25 cellular contexts compared by ENCODE assay signal in the genomic region with DNA sequence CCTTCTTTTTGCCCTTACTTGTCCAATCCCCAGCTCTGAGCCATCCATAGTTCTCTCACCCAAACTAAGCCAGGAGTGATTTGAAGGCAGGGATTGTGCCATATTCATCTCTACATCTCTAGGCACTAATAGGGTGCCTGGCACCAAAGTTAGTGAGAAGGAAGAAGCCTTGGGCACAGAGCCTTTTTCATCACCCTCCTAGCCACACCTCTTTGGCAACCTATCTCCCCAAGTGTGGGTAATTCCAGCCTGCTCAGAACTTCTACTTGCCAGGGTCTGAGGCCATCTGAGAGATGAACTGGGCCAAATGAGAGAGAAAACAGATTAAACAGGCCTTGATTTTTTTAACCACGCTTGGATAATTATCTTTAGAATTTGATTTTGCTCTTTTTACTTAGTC.
DNase-seq lines count a peak whose midpoint lies in the region; ATAC-seq and TF ChIP-seq lines count a peak whose summit lies in the region.
"Had no signal": no experiment of that assay in that cellular context is flagged by ENCODE, and none has a peak within 500 bp of the region (broad histone marks: within the 10 kb centered on the region; RNA-seq: fewer than 3 reads in every experiment).

No MANE protein-coding gene starts in this region.

- no peaks in the 10 kb centered on the region for H3K9me3 ChIP-seq in MG63
- no peaks in the 10 kb centered on the region for H3K9me3 ChIP-seq in mammary epithelial cell (replicated peaks; ENCODE audit: insufficient read depth, low read length)
- no peaks in the 10 kb centered on the region for H3K9me3 ChIP-seq in neutrophil
- no peaks in the 10 kb centered on the region for H3K9me3 ChIP-seq in mucosa of descending colon
- no peaks in the 10 kb centered on the region for H3K9me3 ChIP-seq in hepatocyte (ENCODE audit: low read depth)
- H3K9me3 ChIP-seq: esophagus muscularis mucosa, left ventricle myocardium inferior, upper lobe of right lung had no signal

- no peaks in the 10 kb centered on the region for H3K79me2 ChIP-seq in mammary epithelial cell (ENCODE audit: insufficient read depth, low read length)
- H3K79me2 ChIP-seq in hepatocyte = no peaks in the 10 kb centered on the region

- peak overlapping the region; percentile 1 for H3K27ac Mint-ChIP-seq in activated CD8-positive, alpha-beta T cell treated with anti-CD3 and anti-CD28 coated beads, Interleukin-2, amount 10 ng/mL, durations not matched to agents 7 days and 5 days
- H3K27ac Mint-ChIP-seq in activated CD8-positive, alpha-beta T cell treated with anti-CD3 and anti-CD28 coated beads for 36 hours = no peak overlapping the region
- H3K27ac Mint-ChIP-seq: activated CD4-positive, alpha-beta T cell treated with anti-CD3 and anti-CD28 coated beads, Interleukin-2, amount 10 ng/mL, durations not matched to agents 7 days and 5 days had no signal

- no peaks in the 10 kb centered on the region for H4K20me1 ChIP-seq in mammary epithelial cell (ENCODE audit: insufficient read depth, low read length)
- H4K20me1 ChIP-seq in hepatocyte (ENCODE audit: insufficient read depth, poor library complexity, severe bottlenecking) = no peaks in the 10 kb centered on the region

- POLR2A ChIA-PET in activated CD8-positive, alpha-beta T cell treated with anti-CD3 and anti-CD28 coated beads, Interleukin-2, amount 10 ng/mL, durations not matched to agents 7 days and 5 days (lab: Charles Lee) = interaction anchor here (1.1 kb wide), 1 partner anchor 61 kb away, joined by 3 read pairs; a partner anchor contains a TSS
- POLR2A ChIA-PET in activated CD8-positive, alpha-beta T cell treated with anti-CD3 and anti-CD28 coated beads for 36 hours (lab: Charles Lee) = interaction anchor here (1.6 kb wide), 2 partner anchors 8 to 60 kb away, joined by 3 to 5 read pairs; no protein-coding TSS in a partner anchor

- no peaks in the 10 kb centered on the region for H3K9me2 ChIP-seq in hepatocyte (replicated peaks; ENCODE audit: insufficient read depth)

- peaks cover 14% of the 10 kb centered on the region for H3K4me1 Mint-ChIP-seq in activated CD8-positive, alpha-beta T cell treated with anti-CD3 and anti-CD28 coated beads, Interleukin-2, amount 10 ng/mL, durations not matched to agents 7 days and 5 days (ENCODE audit: low read depth)
- H3K4me1 Mint-ChIP-seq in activated CD8-positive, alpha-beta T cell treated with anti-CD3 and anti-CD28 coated beads for 36 hours (ENCODE audit: low read depth) = peaks cover 51% of the 10 kb centered on the region
- H3K4me1 Mint-ChIP-seq: activated CD4-positive, alpha-beta T cell treated with anti-CD3 and anti-CD28 coated beads, Interleukin-2, amount 10 ng/mL, durations not matched to agents 7 days and 5 days had no signal

- CTCF ChIA-PET in activated CD8-positive, alpha-beta T cell treated with anti-CD3 and anti-CD28 coated beads, Interleukin-2, amount 10 ng/mL, durations not matched to agents 7 days and 5 days (lab: Charles Lee) = no interaction called here
- CTCF ChIA-PET in activated CD8-positive, alpha-beta T cell treated with anti-CD3 and anti-CD28 coated beads for 36 hours (lab: Charles Lee) = interaction anchor here (1.6 kb wide), 1 partner anchor 8 kb away, joined by 3 read pairs; no protein-coding TSS in a partner anchor
- CTCF ChIA-PET in mammary epithelial cell (lab: Charles Lee; ENCODE audit: low non-redundant PET) = no interaction called here

- no peak for TF ChIP-seq CTCF in activated CD8-positive, alpha-beta T cell treated with anti-CD3 and anti-CD28 coated beads for 36 hours (IDR thresholded peaks at IDR 0.05)
- TF ChIP-seq CTCF in mammary epithelial cell (conservative IDR thresholded peaks at IDR 0.05 in 1 of 2, IDR thresholded peaks at IDR 0.05 in 1 of 2; ENCODE audit: extremely low read depth in 1 of 2, insufficient read depth in 1 of 2, low read depth in 1 of 2, low read length in 2 of 2) (no peak), neutrophil (IDR thresholded peaks at IDR 0.05) (no peak), mucosa of descending colon (IDR thresholded peaks at IDR 0.05) (no peak), hepatocyte (IDR thresholded peaks at IDR 0.05; ENCODE audit: poor library complexity) (no peak)

- H3K9ac ChIP-seq in mammary epithelial cell (ENCODE audit: insufficient read depth, low read length) = no peak overlapping the region

- in situ Hi-C loops in mammary epithelial cell (cut with MboI; ENCODE audit: low sequenced_read_pairs in 2 of 2) = no loop called here

- no peak for DNase-seq in activated CD8-positive, alpha-beta T cell treated with anti-CD3 and anti-CD28 coated beads, Interleukin-2, amount 10 ng/mL, durations not matched to agents 7 days and 5 days
- no peak for DNase-seq in activated CD8-positive, alpha-beta T cell treated with anti-CD3 and anti-CD28 coated beads for 36 hours
- DNase-seq in MG63 (peak; percentile 63), mammary epithelial cell (no peak), mucosa of descending colon (no peak), hepatocyte (ENCODE audit: low spot score) (no peak), cerebellar nuclear complex (lab: John Stamatoyannopoulos, UW) (no peak)
- DNase-seq: activated CD4-positive, alpha-beta T cell treated with anti-CD3 and anti-CD28 coated beads, Interleukin-2, amount 10 ng/mL, durations not matched to agents 7 days and 5 days; activated effector memory CD4-positive, alpha-beta T cell treated with Interleukin-2 at 50 U/mL for 16 hours; DMS53; effector memory CD8-positive, alpha-beta T cell; GF-D8; Kasumi-1; left ventricle myocardium inferior; NCI-H187 treated with DMSO at 0.1 percent for 48 hours; retina; small intestine; stimulated activated CD4-positive, alpha-beta T cell treated with anti-CD3 and anti-CD28 coated beads, Interleukin-1b, Interleukin-23, amount 100 ng/mL, for 48 hours; substantia nigra; T-helper 2 cell; upper lobe of right lung had no signal

- 95% methylated on average over 1 of the region's 1 CpG for WGBS in mammary epithelial cell (ENCODE audit: low coverage, missing lambda C conversion rate)
- 83% methylated on average over 1 of the region's 1 CpG for WGBS in hepatocyte (ENCODE audit: low lambda C conversion rate, missing lambda C conversion rate)

- dilution Hi-C loops in mammary epithelial cell (cut with HindIII; ENCODE audit: low sequenced_read_pairs) = no loop called here

- H3K4me1 ChIP-seq in mammary epithelial cell (ENCODE audit: insufficient read depth, low read length) = peaks cover 8% of the 10 kb centered on the region
- H3K4me1 ChIP-seq in neutrophil (ENCODE audit: control insufficient read depth in 1 of 2, insufficient read depth in 1 of 2, low read depth in 1 of 2, low read length in 1 of 2) = peaks cover 40 to 42% of the 10 kb centered on the region in 2 experiments
- H3K4me1 ChIP-seq in mucosa of descending colon (ENCODE audit: low read depth) = no peaks in the 10 kb centered on the region
- H3K4me1 ChIP-seq in hepatocyte (ENCODE audit: insufficient read depth) = peaks cover 1% of the 10 kb centered on the region

- no TSS peak for BruUV-seq in mammary epithelial cell (replicated peaks; lab: Mats Ljungman, UMichigan)

- H3K4me2 ChIP-seq in mammary epithelial cell (ENCODE audit: insufficient read depth, low read depth, low read length) = no peak overlapping the region
- H3K4me2 ChIP-seq in hepatocyte = no peak overlapping the region

- H3K36me3 ChIP-seq in MG63 (no peaks in the 10 kb centered on the region), mammary epithelial cell (ENCODE audit: insufficient read depth, low read length) (no peaks in the 10 kb centered on the region), neutrophil (no peaks in the 10 kb centered on the region), mucosa of descending colon (ENCODE audit: low read depth) (no peaks in the 10 kb centered on the region), hepatocyte (replicated peaks; ENCODE audit: insufficient read depth, low read depth) (no peaks in the 10 kb centered on the region)
- H3K36me3 ChIP-seq: esophagus muscularis mucosa, left ventricle myocardium inferior, upper lobe of right lung had no signal

- no peak for ATAC-seq in activated CD8-positive, alpha-beta T cell treated with anti-CD3 and anti-CD28 coated beads, Interleukin-2, amount 10 ng/mL, durations not matched to agents 7 days and 5 days
- ATAC-seq in activated CD8-positive, alpha-beta T cell treated with anti-CD3 and anti-CD28 coated beads for 36 hours = no peak
- ATAC-seq in mucosa of descending colon = no peak
- ATAC-seq: effector memory CD8-positive, alpha-beta T cell; SK-N-SH treated with all-trans-retinoic acid at 6 μM for 48 hours had no signal

- peaks cover 4% of the 10 kb centered on the region for H3K9me3 Mint-ChIP-seq in activated CD8-positive, alpha-beta T cell treated with anti-CD3 and anti-CD28 coated beads, Interleukin-2, amount 10 ng/mL, durations not matched to agents 7 days and 5 days (ENCODE audit: insufficient read depth)
- H3K9me3 Mint-ChIP-seq in activated CD8-positive, alpha-beta T cell treated with anti-CD3 and anti-CD28 coated beads for 36 hours = peaks cover 13% of the 10 kb centered on the region
- H3K9me3 Mint-ChIP-seq: effector memory CD8-positive, alpha-beta T cell had no signal

- H3K27me3 ChIP-seq in MG63 = no peaks in the 10 kb centered on the region
- no peaks in the 10 kb centered on the region for H3K27me3 ChIP-seq in mammary epithelial cell (ENCODE audit: insufficient read depth, low read length)
- no peaks in the 10 kb centered on the region for H3K27me3 ChIP-seq in neutrophil
- H3K27me3 ChIP-seq in hepatocyte = no peaks in the 10 kb centered on the region
- H3K27me3 ChIP-seq: esophagus muscularis mucosa, upper lobe of right lung had no signal

- H3K27me3 Mint-ChIP-seq in activated CD8-positive, alpha-beta T cell treated with anti-CD3 and anti-CD28 coated beads, Interleukin-2, amount 10 ng/mL, durations not matched to agents 7 days and 5 days (ENCODE audit: low read depth) = no peaks in the 10 kb centered on the region
- H3K27me3 Mint-ChIP-seq in activated CD8-positive, alpha-beta T cell treated with anti-CD3 and anti-CD28 coated beads for 36 hours = no peaks in the 10 kb centered on the region
- H3K27me3 Mint-ChIP-seq: activated CD4-positive, alpha-beta T cell treated with anti-CD3 and anti-CD28 coated beads, Interleukin-2, amount 10 ng/mL, durations not matched to agents 7 days and 5 days; effector memory CD8-positive, alpha-beta T cell had no signal

- H3K4me3 ChIP-seq in MG63 (no peak overlapping the region), mammary epithelial cell (replicated peaks in 1 of 3; ENCODE audit: insufficient read depth in 1 of 3, low read depth in 2 of 3, low read length in 3 of 3) (no peak overlapping the region), neutrophil (ENCODE audit: low read depth in 1 of 2, low read length in 1 of 2) (no peak overlapping the region), mucosa of descending colon (no peak overlapping the region), hepatocyte (no peak overlapping the region)
- H3K4me3 ChIP-seq: esophagus muscularis mucosa, left ventricle myocardium inferior, upper lobe of right lung had no signal

- H3K4me3 Mint-ChIP-seq in activated CD8-positive, alpha-beta T cell treated with anti-CD3 and anti-CD28 coated beads, Interleukin-2, amount 10 ng/mL, durations not matched to agents 7 days and 5 days = no peak overlapping the region
- H3K4me3 Mint-ChIP-seq in activated CD8-positive, alpha-beta T cell treated with anti-CD3 and anti-CD28 coated beads for 36 hours = no peak overlapping the region
- H3K4me3 Mint-ChIP-seq: activated CD4-positive, alpha-beta T cell treated with anti-CD3 and anti-CD28 coated beads, Interleukin-2, amount 10 ng/mL, durations not matched to agents 7 days and 5 days; effector memory CD8-positive, alpha-beta T cell had no signal

- intact Hi-C loops in activated CD8-positive, alpha-beta T cell treated with anti-CD3 and anti-CD28 coated beads for 36 hours (cut with micrococcal nuclease) = no loop called here
- intact Hi-C loops in mammary epithelial cell (cut with micrococcal nuclease) (no loop called here), mucosa of descending colon (cut with DNase I, micrococcal nuclease) (no loop called here)

- H3K27ac ChIP-seq in mammary epithelial cell (ENCODE audit: insufficient read depth, low read depth, low read length) = no peak overlapping the region
- peak overlapping the region; percentile 31 for H3K27ac ChIP-seq in neutrophil
- no peak overlapping the region for H3K27ac ChIP-seq in hepatocyte
- H3K27ac ChIP-seq: 22Rv1, esophagus muscularis mucosa, left ventricle myocardium inferior, upper lobe of right lung had no signal

- H2AFZ ChIP-seq in mammary epithelial cell (ENCODE audit: low read depth, low read length) (peak overlapping the region; percentile 47), hepatocyte (no peak overlapping the region)

- H3K36me3 Mint-ChIP-seq in activated CD8-positive, alpha-beta T cell treated with anti-CD3 and anti-CD28 coated beads, Interleukin-2, amount 10 ng/mL, durations not matched to agents 7 days and 5 days (ENCODE audit: low read depth) = peaks cover 4% of the 10 kb centered on the region
- peaks cover 12% of the 10 kb centered on the region for H3K36me3 Mint-ChIP-seq in activated CD8-positive, alpha-beta T cell treated with anti-CD3 and anti-CD28 coated beads for 36 hours (ENCODE audit: low read depth)
